ENCODE assay signal across 8 cellular contexts in the genomic region with DNA sequence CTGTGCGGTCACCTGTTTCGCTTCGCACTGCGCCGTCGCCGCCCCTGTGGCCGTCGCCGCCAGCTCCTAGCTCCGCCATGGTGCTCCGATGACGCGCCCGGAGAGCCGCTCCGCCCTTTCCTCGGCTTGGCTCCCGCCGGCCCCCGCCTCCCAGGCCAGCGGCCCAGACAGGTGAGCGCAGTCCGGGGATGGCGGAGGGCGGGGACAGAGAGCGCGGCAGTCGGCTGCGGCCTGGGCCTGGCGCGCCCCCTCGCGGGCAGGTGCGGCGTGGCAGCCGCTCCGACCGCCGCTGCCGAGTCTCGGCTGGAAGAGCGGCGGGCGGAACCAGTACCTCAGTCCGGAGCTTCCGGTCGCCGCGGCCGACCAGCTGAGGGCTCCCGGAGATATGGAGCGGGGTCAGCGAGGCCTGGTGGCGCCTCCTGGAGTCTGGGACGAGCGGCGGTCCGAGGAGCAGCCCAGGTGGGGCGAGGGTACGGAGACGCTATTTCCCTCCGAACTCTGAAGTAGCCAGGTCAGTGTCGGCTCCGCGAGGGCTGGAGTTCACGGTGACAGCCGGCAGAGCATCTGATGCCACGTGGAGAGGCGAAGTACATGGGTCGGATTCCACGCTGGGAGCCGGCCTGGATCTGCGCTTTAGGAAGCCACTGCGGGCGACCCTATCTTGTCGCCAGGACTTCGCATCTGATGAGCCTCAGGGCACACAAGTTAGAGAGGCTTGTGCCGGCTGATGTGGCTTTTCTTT. TPM values are rescaled to one million over a fixed set of nuclear protein-coding genes. Genes with fewer than 3 reads are reported as not detected.
A peak's percentile ranks its signal among the peaks of the same experiment; 100 is the strongest.
DNase-seq lines count a peak whose midpoint lies in the region; ATAC-seq lines count a peak whose summit lies in the region.

A gene (minus strand): TSS at position 93 of the 742 bp plus-strand sequence. CDS start 14 bp downstream, at position 79.

- H3K4me1 ChIP-seq in endocrine pancreas (ENCODE audit: control insufficient read depth, insufficient read depth, low read length) (peaks cover 19% of the 10 kb centered on the region), mononuclear cell (ENCODE audit: insufficient read depth, low read length) (peaks cover 15% of the 10 kb centered on the region)

- H3K9ac ChIP-seq in endocrine pancreas (ENCODE audit: control insufficient read depth, insufficient read depth, low read length), result peak within 1 kb of the TSS; percentile 99

- peak; percentile 41 for DNase-seq in SIG-M5 treated with dmso at 0.1 percent for 504 hours (lab: John Stamatoyannopoulos, UW; ENCODE audit: unreplicated experiment)
- DNase-seq in SIG-M5 (lab: John Stamatoyannopoulos, UW), result no peak
- DNase-seq in NCI-H510A treated with DMSO at 0.1 percent for 48 hours (lab: John Stamatoyannopoulos, UW), result peak; percentile 74
- peak; percentile 81 for DNase-seq in activated CD8-positive, alpha-beta memory T cell treated with anti-CD3 and anti-CD28 coated beads for 24 hours
- peak; percentile 74 for DNase-seq in stimulated activated CD8-positive, alpha-beta memory T cell treated with anti-CD3 and anti-CD28 coated beads, Interleukin-4, amount 100 ng/mL, for 48 hours

- H3K4me3 ChIP-seq in endocrine pancreas (ENCODE audit: control insufficient read depth, insufficient read depth, low read length), result peak within 1 kb of the TSS; percentile 93
- H3K4me3 ChIP-seq in mononuclear cell (ENCODE audit: low read length), result peak within 1 kb of the TSS; percentile 49

- no peaks in the 10 kb centered on the region for H3K9me3 ChIP-seq in endocrine pancreas (ENCODE audit: control insufficient read depth, low read length)
- no peaks in the 10 kb centered on the region for H3K9me3 ChIP-seq in mononuclear cell (ENCODE audit: low read depth, low read length)

- peak; percentile 85 for ATAC-seq in HG03039 (IDR thresholded peaks at IDR 0.05; ENCODE audit: unreplicated experiment)

- H3K27me3 ChIP-seq in endocrine pancreas (ENCODE audit: control insufficient read depth, insufficient read depth, low read length), result no peaks in the 10 kb centered on the region
- H3K27me3 ChIP-seq in mononuclear cell (ENCODE audit: insufficient read depth, low read length), result peaks cover 41% of the 10 kb centered on the region

- no peaks in the 10 kb centered on the region for H3K36me3 ChIP-seq in endocrine pancreas (ENCODE audit: control insufficient read depth, insufficient read depth, low read length)

RNA-seq across cellular contexts. Expression of the gene that starts here (rescaled TPM):
- total RNA-seq in mononuclear cell, result 0.31 TPM
